ENCODE assay signal across 1 cellular context in genomic region chr10:119596537-119597404, GRCh38.
TF ChIP-seq lines count a peak whose summit lies in the region.

TSS of gene TIAL1 (minus strand) at chr10:119596964. CDS start at chr10:119596465, 499 bp downstream.

TF ChIP-seq in HEK293, 187 proteins besides CTCF, POLR2A, EP300 and RAD21 (continued from another document):
- TF ChIP-seq PBX3 (CRISPR knock-in tag; IDR thresholded peaks at IDR 0.05) (no peak), ZSCAN30 (tag by site-specific recombination; IDR thresholded peaks at IDR 0.05) (peak; percentile 94), ZNF670 (tag by site-specific recombination; IDR thresholded peaks at IDR 0.05; ENCODE audit: low read depth) (no peak), ZNF350 (tag by site-specific recombination; IDR thresholded peaks at IDR 0.05) (no peak), ZNF302 (tag by site-specific recombination; IDR thresholded peaks at IDR 0.05; ENCODE audit: low read depth) (no peak), ZNF548 (tag by site-specific recombination; IDR thresholded peaks at IDR 0.05) (no peak), ZNF571 (tag by site-specific recombination; IDR thresholded peaks at IDR 0.05) (no peak), ZNF600 (tag by site-specific recombination; IDR thresholded peaks at IDR 0.05) (peak; percentile 76), ZFHX2 (tag by site-specific recombination; conservative IDR thresholded peaks at IDR 0.05) (peak; percentile 67), OSR2 (tag by site-specific recombination; IDR thresholded peaks at IDR 0.05) (peak; percentile 74; the same call in 1 of the 2 replicates), ZNF16 (tag by site-specific recombination; IDR thresholded peaks at IDR 0.05; ENCODE audit: low read depth) (no peak), ZNF785 (tag by site-specific recombination; IDR thresholded peaks at IDR 0.05) (no peak), ZNF747 (tag by site-specific recombination; IDR thresholded peaks at IDR 0.05) (no peak), ZNF341 (tag by site-specific recombination; IDR thresholded peaks at IDR 0.05; ENCODE audit: low read depth) (peak; percentile 100), ZNF23 (tag by site-specific recombination; IDR thresholded peaks at IDR 0.05; ENCODE audit: borderline replicate concordance) (no peak), ZFP3 (tag by site-specific recombination; IDR thresholded peaks at IDR 0.05; ENCODE audit: low read depth) (no peak), ZNF169 (tag by site-specific recombination; IDR thresholded peaks at IDR 0.05) (no peak), ZNF48 (tag by site-specific recombination; IDR thresholded peaks at IDR 0.05) (no peak), ZBTB48 (tag by site-specific recombination; IDR thresholded peaks at IDR 0.05) (no peak; the same call in 1 of the 2 replicates), GFI1B (tag by site-specific recombination; IDR thresholded peaks at IDR 0.05) (no peak), ZNF776 (tag by site-specific recombination; IDR thresholded peaks at IDR 0.05; ENCODE audit: borderline replicate concordance) (no peak), ZNF10 (tag by site-specific recombination; IDR thresholded peaks at IDR 0.05) (peak; percentile 60; the same call in 1 of the 2 replicates), ZNF292 (tag by site-specific recombination; IDR thresholded peaks at IDR 0.05; ENCODE audit: borderline replicate concordance, low read depth) (no peak), ZNF2 (tag by site-specific recombination; IDR thresholded peaks at IDR 0.05) (no peak; the same call in none of the 2 replicates), ZBTB11 (tag by site-specific recombination; conservative IDR thresholded peaks at IDR 0.05; ENCODE audit: low read depth) (peak; percentile 97), ZNF248 (tag by site-specific recombination; IDR thresholded peaks at IDR 0.05) (no peak), ZNF639 (tag by site-specific recombination; IDR thresholded peaks at IDR 0.05) (peak; percentile 71), ZNF704 (tag by site-specific recombination; IDR thresholded peaks at IDR 0.05) (no peak), ZNF138 (tag by site-specific recombination; IDR thresholded peaks at IDR 0.05; ENCODE audit: borderline replicate concordance) (no peak), ZNF658 (tag by site-specific recombination; IDR thresholded peaks at IDR 0.05) (no peak), ZNF366 (tag by site-specific recombination; conservative IDR thresholded peaks at IDR 0.05) (peak; percentile 100), REPIN1 (tag by site-specific recombination; IDR thresholded peaks at IDR 0.05; ENCODE audit: low read depth) (0 out of 2 replicates have a peak, but pooled peaks have one; percentile 36), ZNF830 (tag by site-specific recombination; IDR thresholded peaks at IDR 0.05; ENCODE audit: low read depth) (no peak), REST (tag by site-specific recombination; IDR thresholded peaks at IDR 0.05) (peak; percentile 44; the same call in 1 of the 2 replicates), ZNF121 (tag by site-specific recombination; IDR thresholded peaks at IDR 0.05) (no peak; the same call in 1 of the 2 replicates), MEIS1 (CRISPR knock-in tag; IDR thresholded peaks at IDR 0.05; ENCODE audit: borderline replicate concordance) (no peak), ZNF76 (tag by site-specific recombination; IDR thresholded peaks at IDR 0.05; ENCODE audit: borderline replicate concordance, low read depth) (peak; percentile 100), ZNF514 (tag by site-specific recombination; IDR thresholded peaks at IDR 0.05) (no peak), ZNF155 (tag by site-specific recombination; IDR thresholded peaks at IDR 0.05) (no peak), ZNF777 (tag by site-specific recombination; IDR thresholded peaks at IDR 0.05; ENCODE audit: borderline replicate concordance) (peak; percentile 53; the same call in 1 of the 2 replicates), ZNF423 (tag by site-specific recombination; IDR thresholded peaks at IDR 0.05) (no peak), ZEB2 (tag by site-specific recombination; IDR thresholded peaks at IDR 0.05) (peak; percentile 33), ZNF335 (tag by site-specific recombination; conservative IDR thresholded peaks at IDR 0.05) (peak; percentile 94), SP7 (tag by site-specific recombination; IDR thresholded peaks at IDR 0.05) (peak; percentile 82), ZNF530 (tag by site-specific recombination; IDR thresholded peaks at IDR 0.05; ENCODE audit: low read depth) (no peak), ZBTB49 (tag by site-specific recombination; IDR thresholded peaks at IDR 0.05; ENCODE audit: low read depth) (no peak), ZNF544 (tag by site-specific recombination; IDR thresholded peaks at IDR 0.05) (no peak)
